8 cellular contexts compared by ENCODE assay signal in genomic region chr12:6567824-6568617, GRCh38. TPM values are rescaled to one million over a fixed set of nuclear protein-coding genes. Genes with fewer than 3 reads are reported as not detected.
DNase-seq lines count a peak whose midpoint lies in the region; ATAC-seq and TF ChIP-seq lines count a peak whose summit lies in the region.

Gene NOP2, minus strand, starts transcription at chr12:6568291. Its CDS starts 373 bp downstream, at chr12:6567918.

- no peaks in the 10 kb centered on the region for H3K9me3 Mint-ChIP-seq in mesothelial cell of epicardium

- peak within 1 kb of the TSS; percentile 79 for H3K4me3 ChIP-seq in HUES64 (ENCODE audit: low read length)
- H3K4me3 ChIP-seq in OCI-LY1 (ENCODE audit: low read depth, low read length, poor library complexity, severe bottlenecking), result peak within 1 kb of the TSS; percentile 82

- H3K27me3 Mint-ChIP-seq in mesothelial cell of epicardium (ENCODE audit: low read depth), result no peaks in the 10 kb centered on the region

- peak within 1 kb of the TSS; percentile 84 for H3K4me2 ChIP-seq in OCI-LY1 (ENCODE audit: low read length)

- H3K4me3 Mint-ChIP-seq in mesothelial cell of epicardium, result peak within 1 kb of the TSS; percentile 98

- H3K36me3 Mint-ChIP-seq in mesothelial cell of epicardium, result peaks cover 33% of the 10 kb centered on the region

- H3F3A ChIP-seq in OCI-LY1 (ENCODE audit: insufficient read depth, low read length), result peaks cover 10% of the 10 kb centered on the region; the same call in 1 of the 2 replicates

- peaks cover 76% of the 10 kb centered on the region for H3K36me3 ChIP-seq in HUES64 (ENCODE audit: insufficient read depth, low read length)
- peaks cover 70% of the 10 kb centered on the region for H3K36me3 ChIP-seq in OCI-LY1 (ENCODE audit: insufficient read depth, low read length)

- H3K9ac ChIP-seq in HUES64 (ENCODE audit: low read depth, low read length) (peak within 1 kb of the TSS; percentile 90), OCI-LY1 (ENCODE audit: low read length) (peak within 1 kb of the TSS; percentile 83)

- H2AFZ ChIP-seq in OCI-LY1 (ENCODE audit: low read length), result no peak within 1 kb of the TSS

- 1% methylated on average over 70 of the region's 71 CpGs for WGBS in HUES64

- DNase-seq in COLO668 (lab: John Stamatoyannopoulos, UW; ENCODE audit: unreplicated experiment), result peak; percentile 91
- peak; percentile 61 for DNase-seq in activated CD8-positive, alpha-beta memory T cell treated with anti-CD3 and anti-CD28 coated beads, Interleukin-2, amount 50 U/mL, for 1 hour (ENCODE audit: extremely low read depth)
- DNase-seq in mesothelial cell of epicardium (ENCODE audit: low spot score in 2 of 2, unreplicated experiment in 2 of 2), result peak; percentile 84 to 92
- DNase-seq in stimulated activated CD8-positive, alpha-beta memory T cell treated with anti-CD3 and anti-CD28 coated beads, Interleukin-15, amount 100 ng/mL, for 4 hours (ENCODE audit: low read depth in 2 of 2), result peak; percentile 71 to 74

- H3K9me2 ChIP-seq in OCI-LY1 (ENCODE audit: low read depth, low read length), result no peaks in the 10 kb centered on the region

- H3K27me3 ChIP-seq in HUES64 (ENCODE audit: insufficient read depth, low read length) (no peaks in the 10 kb centered on the region), OCI-LY1 (ENCODE audit: insufficient read depth, low read length) (no peaks in the 10 kb centered on the region)

- H3K4me1 Mint-ChIP-seq in mesothelial cell of epicardium, result peaks cover 14% of the 10 kb centered on the region

- peaks cover 14% of the 10 kb centered on the region for H3K79me2 ChIP-seq in OCI-LY1 (ENCODE audit: insufficient read depth, low read length)

- no peaks in the 10 kb centered on the region for H4K20me1 ChIP-seq in OCI-LY1 (ENCODE audit: insufficient read depth, low read length)

- peak; percentile 66 for ATAC-seq in GM21367 (IDR thresholded peaks at IDR 0.05; ENCODE audit: unreplicated experiment)

- no peak for TF ChIP-seq CTCF in OCI-LY1 (IDR thresholded peaks at IDR 0.05; ENCODE audit: low read length)
- TF ChIP-seq CTCF in mesothelial cell of epicardium (IDR thresholded peaks at IDR 0.05; ENCODE audit: unreplicated experiment), result no peak

- in situ Hi-C loops in endometrial microvascular endothelial cells (cut with HindIII; ENCODE audit: inconsistent ontology term, low pct_unique_long_range_greater_than_20kb, low sequenced_read_pairs), result no loop called here

- H3K4me1 ChIP-seq in HUES64 (ENCODE audit: insufficient read depth, low read length) (0 out of 2 replicates have a peak, but pooled peaks cover 5% of the 10 kb centered on the region), OCI-LY1 (ENCODE audit: insufficient read depth, low read length, severe bottlenecking) (peaks cover 20% of the 10 kb centered on the region)

- peak within 1 kb of the TSS; percentile 99 for H3K27ac Mint-ChIP-seq in mesothelial cell of epicardium

- H3K27ac ChIP-seq in HUES64 (ENCODE audit: low read depth, low read length), result peak within 1 kb of the TSS; percentile 91
- H3K27ac ChIP-seq in OCI-LY1 (ENCODE audit: low read depth, low read length, poor library complexity, severe bottlenecking), result peak within 1 kb of the TSS; percentile 42

- H3K9me3 ChIP-seq in HUES64 (ENCODE audit: insufficient read depth, low read depth, low read length) (no peaks in the 10 kb centered on the region), OCI-LY1 (ENCODE audit: low read length) (no peaks in the 10 kb centered on the region)

RNA-seq across cellular contexts. Expression of gene NOP2, which starts in this region (rescaled TPM):
- 61.9 TPM for polyA plus RNA-seq in HUES64 (2013, experiment 1 of 2)
- 59.0 TPM for polyA plus RNA-seq in HUES64 (2013, experiment 2 of 2)
- 59.6 TPM for total RNA-seq in endometrial microvascular endothelial cells (ENCODE audit: inconsistent ontology term)
- 51.8 to 58.6 TPM (median 56.6 TPM) in 3 replicates for total RNA-seq in mesothelial cell of epicardium

Comparison
In these comparisons a context has a peak if more than half of its experiments do, and no peak if none do; other contexts are left out.
1. Peak in every context shown above with its lines: DNase-seq, ATAC-seq, H3K4me3 ChIP-seq and H3K27ac ChIP-seq.